8 cellular contexts compared by ENCODE assay signal in the genomic region with DNA sequence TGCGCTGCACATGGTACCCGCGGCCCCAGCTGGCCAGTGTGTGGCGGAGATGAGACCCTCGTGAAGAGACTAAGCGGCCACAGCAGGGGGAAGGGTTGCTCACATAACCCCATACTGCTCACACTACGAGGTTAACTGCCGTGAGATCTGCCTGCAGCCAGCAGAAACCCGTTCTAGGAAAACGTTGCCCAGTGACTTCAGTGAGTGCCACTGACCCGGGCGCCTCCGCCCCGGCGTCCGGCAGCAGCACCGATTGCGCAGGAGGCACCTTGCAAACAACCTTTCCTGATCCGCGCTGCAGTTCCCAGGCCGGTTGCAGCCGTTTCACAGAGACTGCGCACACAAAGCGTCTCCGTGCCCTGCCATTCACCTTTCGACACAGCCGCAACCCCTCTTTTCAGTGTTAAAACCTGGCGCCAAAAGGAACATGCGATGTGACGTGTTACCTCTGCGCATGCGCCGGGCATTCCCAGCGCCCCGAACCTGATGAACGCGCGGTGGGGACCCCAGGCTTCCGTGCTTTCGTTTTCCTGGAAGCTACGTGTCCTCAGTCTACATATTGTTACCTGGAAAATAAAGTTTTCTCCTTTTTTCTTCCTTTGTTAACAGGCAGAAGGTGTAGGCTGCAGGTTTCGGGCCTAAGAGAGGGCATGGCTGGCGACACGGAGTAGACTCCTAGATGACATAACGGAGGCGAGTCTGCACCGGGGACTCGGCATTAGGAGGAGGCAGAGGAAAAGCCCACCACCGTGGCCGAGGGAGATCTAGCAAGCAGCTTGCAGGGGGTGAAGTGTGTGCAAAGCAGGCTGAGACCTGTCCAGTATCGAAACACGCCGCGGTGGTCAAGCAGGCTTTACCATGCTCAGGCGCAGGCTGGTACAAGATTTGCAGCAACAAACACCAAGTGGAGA. TPM values are rescaled to one million over a fixed set of nuclear protein-coding genes. Genes with fewer than 3 reads are reported as not detected.
DNase-seq lines count a peak whose midpoint lies in the region; ATAC-seq, FAIRE-seq and TF ChIP-seq lines count a peak whose summit lies in the region.

No MANE protein-coding gene starts in this region.

- peak; percentile 2 for TF ChIP-seq CTCF in GM13976 (IDR thresholded peaks at IDR 0.05; ENCODE audit: borderline replicate concordance, control extremely low read depth, extremely low read depth, insufficient read depth, missing control alignments)
- TF ChIP-seq CTCF in activated B cell treated with CpG ODN at 0.5 μM for 24 hours (IDR thresholded peaks at IDR 0.05) = no peak
- TF ChIP-seq CTCF in D721Med (IDR thresholded peaks at IDR 0.05; ENCODE audit: insufficient read depth, missing control alignments) = no peak

- in situ Hi-C loops in GM13976 (cut with MboI; ENCODE audit: low sequenced_read_pairs, unreplicated experiment) = no loop called here

- FAIRE-seq in D721Med (lab: Jason Lieb, UNC) = no peak

- H3K27ac ChIP-seq in caudate nucleus (ENCODE audit: low read depth, low read length) = peak overlapping the region; percentile 48

- POLR2A ChIA-PET in activated B cell treated with CpG ODN at 0.5 μM for 24 hours (lab: Charles Lee) = interaction anchor here (0.5 to 2.5 kb wide), 6 partner anchors 9 to 1283 kb away, joined by 4 to 31 read pairs (median 5); partner anchors contain the start of genes DYRK1A, SETD4 and VPS26C

- peak; percentile 86 for DNase-seq in GM13976 (ENCODE audit: low spot score)
- DNase-seq in NCI-H2029 treated with DMSO at 0.1 percent for 48 hours (lab: John Stamatoyannopoulos, UW) = peak; percentile 34
- DNase-seq in activated B cell treated with CpG ODN at 0.5 μM for 24 hours = peak; percentile 63
- DNase-seq in caudate nucleus (lab: John Stamatoyannopoulos, UW) = peak in 55 of 61 donors; percentile 8 to 73 (median 47)
- peak; percentile 44 for DNase-seq in kidney glomerular epithelial cell (lab: John Stamatoyannopoulos, UW)
- peak; percentile 64 to 70 for DNase-seq in stimulated activated CD4-positive, alpha-beta T cell treated with anti-CD3 and anti-CD28 coated beads, Interleukin-1b, Interleukin-23, amount 100 ng/mL, for 4 hours (ENCODE audit: low read depth in 2 of 2)
- no peak for DNase-seq in D721Med (ENCODE audit: insufficient read length, low spot score)

- H3K4me3 Mint-ChIP-seq in activated B cell treated with CpG ODN at 0.5 μM for 24 hours = peak overlapping the region; percentile 87

- no peaks in the 10 kb centered on the region for H3K27me3 Mint-ChIP-seq in activated B cell treated with CpG ODN at 0.5 μM for 24 hours

- intact Hi-C loops in activated B cell treated with CpG ODN at 0.5 μM for 24 hours (cut with micrococcal nuclease) = loop anchor here (1.0 to 2.0 kb wide), 3 partner anchors 9 to 49 kb away; partner anchors contain the start of gene VPS26C

- H3K27ac Mint-ChIP-seq in activated B cell treated with CpG ODN at 0.5 μM for 24 hours = peak overlapping the region; percentile 81

- peaks cover 26% of the 10 kb centered on the region for H3K4me1 Mint-ChIP-seq in activated B cell treated with CpG ODN at 0.5 μM for 24 hours

- H3K9me3 Mint-ChIP-seq in activated B cell treated with CpG ODN at 0.5 μM for 24 hours = no peaks in the 10 kb centered on the region

- ATAC-seq in HG02870 (IDR thresholded peaks at IDR 0.05; ENCODE audit: unreplicated experiment) (peak; percentile 69), activated B cell treated with CpG ODN at 0.5 μM for 24 hours (ENCODE audit: low read depth) (peak; percentile 61)

- H3K36me3 Mint-ChIP-seq in activated B cell treated with CpG ODN at 0.5 μM for 24 hours (ENCODE audit: low read depth) = peaks cover 6% of the 10 kb centered on the region

- CTCF ChIA-PET in activated B cell treated with CpG ODN at 0.5 μM for 24 hours (lab: Charles Lee) = interaction anchor here (1.4 kb wide), 1 partner anchor 9 kb away, joined by 4 read pairs; the partner anchor contains the start of gene VPS26C

RNA-seq across cellular contexts. Expression of gene VPS26C, which starts 8.9 kb away (rescaled TPM):
- total RNA-seq in activated B cell treated with CpG ODN at 0.5 μM for 24 hours = 42.5 and 45.2 TPM in 2 replicates
